Comparison of ENCODE assay signal across 1 cellular context in the genomic region with DNA sequence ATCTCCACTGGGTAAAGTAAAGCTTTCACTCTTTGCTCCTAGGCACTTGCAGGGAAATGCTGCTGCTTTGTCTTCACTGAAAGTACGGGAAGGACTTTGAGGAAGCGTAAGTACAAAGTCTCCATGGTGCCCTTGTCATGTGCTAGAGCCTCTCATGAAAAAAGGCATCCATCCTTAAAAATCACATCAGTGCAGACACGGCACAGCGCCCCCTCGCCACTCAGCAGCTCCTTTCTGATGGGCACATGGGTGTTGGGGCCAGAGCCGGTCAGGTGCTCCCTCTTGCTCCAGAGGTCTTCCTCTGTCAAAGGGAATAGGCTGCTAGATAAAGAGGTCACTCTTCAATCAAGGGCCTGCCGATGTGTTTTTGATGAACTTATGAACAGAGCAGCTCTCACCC.
TF ChIP-seq lines count a peak whose summit lies in the region.

No MANE protein-coding gene starts in this region.

TF ChIP-seq in SK-N-SH, 30 proteins besides CTCF, POLR2A, EP300 and RAD21 (continued from another document):
- TF ChIP-seq, protein P1, sequence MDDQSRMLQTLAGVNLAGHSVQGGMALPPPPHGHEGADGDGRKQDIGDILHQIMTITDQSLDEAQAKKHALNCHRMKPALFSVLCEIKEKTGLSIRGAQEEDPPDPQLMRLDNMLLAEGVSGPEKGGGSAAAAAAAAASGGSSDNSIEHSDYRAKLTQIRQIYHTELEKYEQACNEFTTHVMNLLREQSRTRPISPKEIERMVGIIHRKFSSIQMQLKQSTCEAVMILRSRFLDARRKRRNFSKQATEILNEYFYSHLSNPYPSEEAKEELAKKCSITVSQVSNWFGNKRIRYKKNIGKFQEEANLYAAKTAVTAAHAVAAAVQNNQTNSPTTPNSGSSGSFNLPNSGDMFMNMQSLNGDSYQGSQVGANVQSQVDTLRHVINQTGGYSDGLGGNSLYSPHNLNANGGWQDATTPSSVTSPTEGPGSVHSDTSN (IDR thresholded peaks at IDR 0.05): no peak
- TF ChIP-seq POLR2AphosphoS5 (IDR thresholded peaks at IDR 0.05; ENCODE audit: low read depth, low read length) (no peak), CHD2 (IDR thresholded peaks at IDR 0.05; ENCODE audit: low read length, partially characterized antibody) (no peak), YY1 (IDR thresholded peaks at IDR 0.05; ENCODE audit: low read depth) (no peak), RFX5 (IDR thresholded peaks at IDR 0.05; ENCODE audit: low read length) (no peak), TAF1 (IDR thresholded peaks at IDR 0.05; ENCODE audit: borderline replicate concordance, low read depth, low read length) (no peak), RXRA (IDR thresholded peaks at IDR 0.05; ENCODE audit: borderline replicate concordance, low read depth) (no peak), MEF2A (IDR thresholded peaks at IDR 0.05; ENCODE audit: borderline replicate concordance, low read depth) (no peak), FOSL2 (IDR thresholded peaks at IDR 0.05; ENCODE audit: borderline replicate concordance, low read depth) (no peak), GATA2 (CRISPR knock-in tag; IDR thresholded peaks at IDR 0.05) (no peak)
- TF ChIP-seq, protein P2, sequence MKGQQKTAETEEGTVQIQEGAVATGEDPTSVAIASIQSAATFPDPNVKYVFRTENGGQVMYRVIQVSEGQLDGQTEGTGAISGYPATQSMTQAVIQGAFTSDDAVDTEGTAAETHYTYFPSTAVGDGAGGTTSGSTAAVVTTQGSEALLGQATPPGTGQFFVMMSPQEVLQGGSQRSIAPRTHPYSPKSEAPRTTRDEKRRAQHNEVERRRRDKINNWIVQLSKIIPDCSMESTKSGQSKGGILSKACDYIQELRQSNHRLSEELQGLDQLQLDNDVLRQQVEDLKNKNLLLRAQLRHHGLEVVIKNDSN (IDR thresholded peaks at IDR 0.05; ENCODE audit: borderline replicate concordance, low read depth): no peak
- TF ChIP-seq, protein P3, sequence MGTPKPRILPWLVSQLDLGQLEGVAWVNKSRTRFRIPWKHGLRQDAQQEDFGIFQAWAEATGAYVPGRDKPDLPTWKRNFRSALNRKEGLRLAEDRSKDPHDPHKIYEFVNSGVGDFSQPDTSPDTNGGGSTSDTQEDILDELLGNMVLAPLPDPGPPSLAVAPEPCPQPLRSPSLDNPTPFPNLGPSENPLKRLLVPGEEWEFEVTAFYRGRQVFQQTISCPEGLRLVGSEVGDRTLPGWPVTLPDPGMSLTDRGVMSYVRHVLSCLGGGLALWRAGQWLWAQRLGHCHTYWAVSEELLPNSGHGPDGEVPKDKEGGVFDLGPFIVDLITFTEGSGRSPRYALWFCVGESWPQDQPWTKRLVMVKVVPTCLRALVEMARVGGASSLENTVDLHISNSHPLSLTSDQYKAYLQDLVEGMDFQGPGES (IDR thresholded peaks at IDR 0.05; ENCODE audit: low read depth, low read length): no peak
